15 cellular contexts compared by ENCODE assay signal in genomic region chr9:17342696-17343095, GRCh38.
DNase-seq lines count a peak whose midpoint lies in the region; ATAC-seq and TF ChIP-seq lines count a peak whose summit lies in the region.
"Had no signal": no experiment of that assay in that cellular context is flagged by ENCODE, and none has a peak within 500 bp of the region (broad histone marks: within the 10 kb centered on the region; RNA-seq: fewer than 3 reads in every experiment).

No MANE protein-coding gene starts in this region.

- no peaks in the 10 kb centered on the region for H3K36me3 Mint-ChIP-seq in stimulated activated memory B cell treated with anti-CD40 and anti-IgM and Interleukin-4, amounts not matched to agents 10 μg/mL and 1 μg/mL and 100 μg/mL, for 72 hours

- H3K9me3 ChIP-seq in WERI-Rb-1 (ENCODE audit: severe bottlenecking) (peaks cover 4% of the 10 kb centered on the region), breast epithelium (no peaks in the 10 kb centered on the region)

- H3K27ac Mint-ChIP-seq in stimulated activated memory B cell treated with anti-CD40 and anti-IgM and Interleukin-4, amounts not matched to agents 10 μg/mL and 1 μg/mL and 100 μg/mL, for 72 hours = no peak overlapping the region

- H3K4me3 ChIP-seq in WERI-Rb-1 (ENCODE audit: low read depth, low read length) (no peak overlapping the region), breast epithelium (no peak overlapping the region)

- no peak overlapping the region for H3K27ac ChIP-seq in WERI-Rb-1
- H3K27ac ChIP-seq in breast epithelium = no peak overlapping the region
- H3K27ac ChIP-seq: 22Rv1, HL-60 had no signal

- H3K4me3 Mint-ChIP-seq in stimulated activated memory B cell treated with anti-CD40 and anti-IgM and Interleukin-4, amounts not matched to agents 10 μg/mL and 1 μg/mL and 100 μg/mL, for 72 hours = no peak overlapping the region

- ATAC-seq in stimulated activated memory B cell treated with anti-CD40 and anti-IgM and Interleukin-4, amounts not matched to agents 10 μg/mL and 1 μg/mL and 100 μg/mL, for 72 hours = peak; percentile 36

- TF ChIP-seq POLR2A in breast epithelium (IDR thresholded peaks at IDR 0.05) = no peak

- peaks cover 4% of the 10 kb centered on the region for H3K9me3 Mint-ChIP-seq in stimulated activated memory B cell treated with anti-CD40 and anti-IgM and Interleukin-4, amounts not matched to agents 10 μg/mL and 1 μg/mL and 100 μg/mL, for 72 hours

- DNase-seq in DMS 273 (lab: John Stamatoyannopoulos, UW; ENCODE audit: unreplicated experiment) (peak; percentile 16), DMS 273 treated with DMSO at 0.1 percent for 48 hours (lab: John Stamatoyannopoulos, UW) (no peak), WERI-Rb-1 (peak; percentile 90), iPS-NIHi7 (ENCODE audit: extremely low spot score) (peak; percentile 20), breast epithelium (ENCODE audit: low spot score in 2 of 2) (no peak), germinal center (ENCODE audit: low spot score) (no peak), DMS79 (lab: John Stamatoyannopoulos, UW) (no peak)
- DNase-seq: GDM1, KG1, NCI-H1092, NCI-H1694, NCI-H774 had no signal

- no peaks in the 10 kb centered on the region for H3K4me1 ChIP-seq in breast epithelium

- no peaks in the 10 kb centered on the region for H3K27me3 Mint-ChIP-seq in stimulated activated memory B cell treated with anti-CD40 and anti-IgM and Interleukin-4, amounts not matched to agents 10 μg/mL and 1 μg/mL and 100 μg/mL, for 72 hours

- no peaks in the 10 kb centered on the region for H3K4me1 Mint-ChIP-seq in stimulated activated memory B cell treated with anti-CD40 and anti-IgM and Interleukin-4, amounts not matched to agents 10 μg/mL and 1 μg/mL and 100 μg/mL, for 72 hours

- intact Hi-C loops in breast epithelium (cut with DNase I; ENCODE audit: low total_unique reads) = no loop called here

- no peaks in the 10 kb centered on the region for H3K27me3 ChIP-seq in WERI-Rb-1 (ENCODE audit: insufficient read depth, low read depth, severe bottlenecking)
- no peaks in the 10 kb centered on the region for H3K27me3 ChIP-seq in breast epithelium

- H3K36me3 ChIP-seq in WERI-Rb-1 = peaks cover 3% of the 10 kb centered on the region; the same call in 1 of the 2 replicates
- H3K36me3 ChIP-seq in breast epithelium = no peaks in the 10 kb centered on the region

- TF ChIP-seq CTCF in WERI-Rb-1 (IDR thresholded peaks at IDR 0.05; ENCODE audit: low read depth, low read length) (no peak), breast epithelium (IDR thresholded peaks at IDR 0.05) (no peak)

Comparison
In these comparisons a context has a peak if more than half of its experiments do, and no peak if none do; other contexts are left out.
1. DNase-seq: peak in DMS 273 (single experiment), WERI-Rb-1 (single experiment) and iPS-NIHi7 (single experiment); none in DMS 273 treated with DMSO at 0.1 percent for 48 hours (single experiment), breast epithelium (0 of 2), germinal center (single experiment) and DMS79 (single experiment).